28 cellular contexts compared by ENCODE assay signal in the genomic region with DNA sequence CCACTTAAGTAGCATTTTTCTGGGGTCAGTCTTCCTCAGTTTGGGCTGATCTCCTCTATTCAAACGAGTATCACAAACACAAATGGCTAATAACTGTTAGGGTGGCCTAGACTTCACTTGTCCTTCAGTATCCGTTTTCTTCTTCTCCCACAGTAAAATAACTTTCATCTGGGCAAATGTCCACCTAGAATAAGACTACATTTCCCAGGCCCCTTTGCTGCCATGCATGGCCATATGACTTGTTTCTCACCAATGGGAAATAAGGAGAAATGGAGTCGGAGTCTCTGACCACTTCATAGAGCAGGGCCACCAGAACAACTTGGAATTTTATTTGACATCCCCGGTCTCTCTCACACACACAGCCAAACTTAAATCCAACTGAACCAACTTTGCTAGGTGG.
"Had no signal": no experiment of that assay in that cellular context is flagged by ENCODE, and none has a peak within 500 bp of the region (broad histone marks: within the 10 kb centered on the region; RNA-seq: fewer than 3 reads in every experiment).

No MANE protein-coding gene starts in this region.

- H3K4me3 Mint-ChIP-seq: activated B cell treated with CpG ODN at 0.5 μM for 24 hours; activated CD4-positive, alpha-beta T cell treated with anti-CD3 and anti-CD28 coated beads for 36 hours; activated naive CD8-positive, alpha-beta T cell treated with anti-CD3 and anti-CD28 coated beads for 36 hours; activated T-cell treated with anti-CD3 and anti-CD28 coated beads, Interleukin-2, amount 50 U/mL, for 4 hours; central memory CD8-positive, alpha-beta T cell; endodermal cell; nephron; stimulated activated naive CD8-positive, alpha-beta T cell treated with anti-CD3 and anti-CD28 coated beads, Interleukin-15, Interleukin-2, amounts not matched to agents 100 ng/mL and 50 ng/mL, for 24 hours had no signal

- H3K9me3 Mint-ChIP-seq: activated B cell treated with CpG ODN at 0.5 μM for 24 hours; activated naive CD8-positive, alpha-beta T cell treated with anti-CD3 and anti-CD28 coated beads for 36 hours; activated T-cell treated with anti-CD3 and anti-CD28 coated beads, Interleukin-2, amount 50 U/mL, for 4 hours; activated T-helper 2 cell treated with anti-CD3 and anti-CD28 coated beads, Interferon-gamma antibody, Interleukin-2, Interleukin-4, amounts not matched to agents 10 μg/mL and 5 μg/mL and 100 μg/mL, durations not matched to agents 14 hours and 24 hours and 36 hours; central memory CD8-positive, alpha-beta T cell; endodermal cell; stimulated activated naive CD8-positive, alpha-beta T cell treated with anti-CD3 and anti-CD28 coated beads, Interleukin-15, Interleukin-2, amounts not matched to agents 100 ng/mL and 50 ng/mL, for 24 hours had no signal

- H3K4me1 ChIP-seq: gastroesophageal sphincter, pancreas, psoas muscle, right atrium auricular region, thyroid gland, upper lobe of right lung had no signal

- H3K27ac Mint-ChIP-seq: activated B cell treated with CpG ODN at 0.5 μM for 24 hours; activated CD4-positive, alpha-beta T cell treated with anti-CD3 and anti-CD28 coated beads for 36 hours; activated naive CD8-positive, alpha-beta T cell treated with anti-CD3 and anti-CD28 coated beads for 36 hours; activated T-helper 2 cell treated with anti-CD3 and anti-CD28 coated beads, Interferon-gamma antibody, Interleukin-2, Interleukin-4, amounts not matched to agents 10 μg/mL and 5 μg/mL and 100 μg/mL, durations not matched to agents 14 hours and 24 hours and 36 hours; endodermal cell; nephron; stimulated activated naive CD8-positive, alpha-beta T cell treated with anti-CD3 and anti-CD28 coated beads, Interleukin-15, Interleukin-2, amounts not matched to agents 100 ng/mL and 50 ng/mL, for 24 hours had no signal

- H3K4me3 ChIP-seq: coronary artery, gastroesophageal sphincter, pancreas, psoas muscle, right atrium auricular region, thyroid gland, upper lobe of right lung had no signal

- DNase-seq: activated B cell treated with CpG ODN at 0.5 μM for 24 hours; activated CD4-positive, alpha-beta T cell treated with anti-CD3 and anti-CD28 coated beads for 36 hours; activated CD4-positive, alpha-beta T cell treated with anti-CD3 and anti-CD28 coated beads, Interleukin-2, amount 50 U/mL, for 4 hours; activated CD8-positive, alpha-beta memory T cell treated with anti-CD3 and anti-CD28 coated beads, Interleukin-2, amount 50 U/mL, for 48 hours; activated naive CD4-positive, alpha-beta T cell treated with Interleukin-2 at 50 U/mL for 16 hours; activated naive CD8-positive, alpha-beta T cell treated with anti-CD3 and anti-CD28 coated beads for 36 hours; activated T-cell treated with anti-CD3 and anti-CD28 coated beads, Interleukin-2, amount 50 U/mL, for 4 hours; endodermal cell; head of caudate nucleus; islet precursor cell; left colon; mesenchymal stem cell; pancreas; psoas muscle; stimulated activated CD4-positive, alpha-beta T cell treated with anti-CD3 and anti-CD28 coated beads, Interleukin-12 subunit alpha, Interleukin-12 subunit beta, amount 100 ng/mL, for 4 hours; stimulated activated CD4-positive, alpha-beta T cell treated with anti-CD3 and anti-CD28 coated beads, Interleukin-4, amount 100 ng/mL, for 4 hours; substantia nigra; thyroid gland; upper lobe of right lung had no signal

- H3K27ac ChIP-seq: coronary artery, epithelial cell of prostate, gastroesophageal sphincter, pancreas, psoas muscle, right atrium auricular region, thyroid gland, upper lobe of right lung had no signal

- H3K9me3 ChIP-seq: gastroesophageal sphincter, pancreas, psoas muscle, thyroid gland, upper lobe of right lung had no signal

- FAIRE-seq: astrocyte, pancreas had no signal

- H3K27me3 ChIP-seq: gastroesophageal sphincter, pancreas, right atrium auricular region, thyroid gland, upper lobe of right lung had no signal

- H3K36me3 ChIP-seq: pancreas, right atrium auricular region, thyroid gland, upper lobe of right lung had no signal

- ATAC-seq: activated CD4-positive, alpha-beta T cell treated with anti-CD3 and anti-CD28 coated beads for 36 hours; activated T-cell treated with anti-CD3 and anti-CD28 coated beads, Interleukin-2, amount 50 U/mL, for 4 hours; gastroesophageal sphincter; left colon; pancreas; psoas muscle; upper lobe of right lung had no signal

- H3K36me3 Mint-ChIP-seq: activated naive CD8-positive, alpha-beta T cell treated with anti-CD3 and anti-CD28 coated beads for 36 hours had no signal

- H3K4me1 Mint-ChIP-seq: activated naive CD8-positive, alpha-beta T cell treated with anti-CD3 and anti-CD28 coated beads for 36 hours; central memory CD8-positive, alpha-beta T cell; endodermal cell; nephron had no signal
